1 cellular context compared by ENCODE assay signal in genomic region chr9:33263131-33263935, GRCh38.
TF ChIP-seq lines count a peak whose summit lies in the region.

No MANE protein-coding gene starts in this region.

TF ChIP-seq in HepG2, 621 proteins besides CTCF, POLR2A, EP300 and RAD21 (continued from another document and continues in another):
- TF ChIP-seq AHDC1 (CRISPR knock-in tag; IDR thresholded peaks at IDR 0.05; ENCODE audit: borderline replicate concordance): 0 out of 2 replicates have a peak, but pooled peaks have one; percentile 10
- peak; percentile 30; the same call in 1 of the 2 replicates for TF ChIP-seq ZNF709 (CRISPR knock-in tag; IDR thresholded peaks at IDR 0.05)
- TF ChIP-seq BRD4 (CRISPR knock-in tag; IDR thresholded peaks at IDR 0.05): peak; percentile 11; the same call in 1 of the 2 replicates
- TF ChIP-seq ZNF337 (CRISPR knock-in tag; IDR thresholded peaks at IDR 0.05; ENCODE audit: borderline replicate concordance, low read depth): no peak
- TF ChIP-seq HMGXB4 (CRISPR knock-in tag; IDR thresholded peaks at IDR 0.05; ENCODE audit: borderline replicate concordance in 1 of 2, low read depth in 1 of 2): no peak; a peak in 1 of 4 replicates
- peak; percentile 20; the same call in 1 of the 2 replicates for TF ChIP-seq ZNF572 (CRISPR knock-in tag; IDR thresholded peaks at IDR 0.05)
- no peak for TF ChIP-seq KLF13 (CRISPR knock-in tag; IDR thresholded peaks at IDR 0.05)
- no peak for TF ChIP-seq ZNF501 (CRISPR knock-in tag; IDR thresholded peaks at IDR 0.05)
- no peak for TF ChIP-seq FOXK1 (CRISPR knock-in tag; IDR thresholded peaks at IDR 0.05; ENCODE audit: borderline replicate concordance, low read depth)
- peak; percentile 98 for TF ChIP-seq ZBTB26 (CRISPR knock-in tag; IDR thresholded peaks at IDR 0.05; ENCODE audit: borderline replicate concordance)
- TF ChIP-seq ZNF616 (CRISPR knock-in tag; IDR thresholded peaks at IDR 0.05; ENCODE audit: low read depth): no peak
- TF ChIP-seq MXD1 (CRISPR knock-in tag; IDR thresholded peaks at IDR 0.05): no peak
- TF ChIP-seq BCL6 (CRISPR knock-in tag; IDR thresholded peaks at IDR 0.05): peak; percentile 79
- TF ChIP-seq GATAD1 (CRISPR knock-in tag; IDR thresholded peaks at IDR 0.05): 0 out of 2 replicates have a peak, but pooled peaks have one; percentile 21
- no peak for TF ChIP-seq ZNF256 (CRISPR knock-in tag; conservative IDR thresholded peaks at IDR 0.05)
- TF ChIP-seq ZBTB43 (CRISPR knock-in tag; conservative IDR thresholded peaks at IDR 0.05): no peak
- TF ChIP-seq NAIF1 (CRISPR knock-in tag; IDR thresholded peaks at IDR 0.05; ENCODE audit: borderline replicate concordance): no peak
- TF ChIP-seq SSRP1 (CRISPR knock-in tag; IDR thresholded peaks at IDR 0.05): no peak
- no peak for TF ChIP-seq NR1H2 (CRISPR knock-in tag; IDR thresholded peaks at IDR 0.05; ENCODE audit: borderline replicate concordance, low read depth)
- no peak for TF ChIP-seq SOX13 (IDR thresholded peaks at IDR 0.05)
- TF ChIP-seq SOX13 (CRISPR knock-in tag; conservative IDR thresholded peaks at IDR 0.05 in 1 of 2, IDR thresholded peaks at IDR 0.05 in 1 of 2): no peak
- no peak for TF ChIP-seq PAX8 (CRISPR knock-in tag; IDR thresholded peaks at IDR 0.05; ENCODE audit: borderline replicate concordance)
- no peak for TF ChIP-seq ZNF652 (CRISPR knock-in tag; IDR thresholded peaks at IDR 0.05; ENCODE audit: borderline replicate concordance, low read depth)
- no peak for TF ChIP-seq DMTF1 (CRISPR knock-in tag; IDR thresholded peaks at IDR 0.05)
- no peak for TF ChIP-seq SETDB1 (CRISPR knock-in tag; IDR thresholded peaks at IDR 0.05; ENCODE audit: borderline replicate concordance)
- TF ChIP-seq NFYB (CRISPR knock-in tag; IDR thresholded peaks at IDR 0.05): no peak
- 0 out of 2 replicates have a peak, but pooled peaks have one; percentile 78 for TF ChIP-seq ZC3H13 (CRISPR knock-in tag; IDR thresholded peaks at IDR 0.05)
- TF ChIP-seq ZNF510 (CRISPR knock-in tag; IDR thresholded peaks at IDR 0.05; ENCODE audit: low read depth): no peak
- no peak for TF ChIP-seq ZFP82 (CRISPR knock-in tag; IDR thresholded peaks at IDR 0.05; ENCODE audit: borderline replicate concordance)
- TF ChIP-seq ZNF737 (CRISPR knock-in tag; IDR thresholded peaks at IDR 0.05; ENCODE audit: borderline replicate concordance): no peak
- TF ChIP-seq PRDM10 (CRISPR knock-in tag; IDR thresholded peaks at IDR 0.05; ENCODE audit: low read depth): no peak
- TF ChIP-seq U2AF1 (optimal IDR thresholded peaks at IDR 0.05; ENCODE audit: low read depth, low read length): no peak
- TF ChIP-seq HNF1B (CRISPR knock-in tag; IDR thresholded peaks at IDR 0.05): no peak
- no peak for TF ChIP-seq SRSF9 (IDR thresholded peaks at IDR 0.05; ENCODE audit: borderline replicate concordance, insufficient read depth, low read depth, low read length, poor library complexity, severe bottlenecking)
- no peak for TF ChIP-seq ZNF460 (CRISPR knock-in tag; IDR thresholded peaks at IDR 0.05; ENCODE audit: borderline replicate concordance)
- no peak for TF ChIP-seq ZNF574 (CRISPR knock-in tag; IDR thresholded peaks at IDR 0.05)
- TF ChIP-seq NR2F6 (IDR thresholded peaks at IDR 0.05): no peak
- TF ChIP-seq NR2F6 (CRISPR knock-in tag; IDR thresholded peaks at IDR 0.05): no peak
- no peak for TF ChIP-seq NFRKB (IDR thresholded peaks at IDR 0.05)
- no peak for TF ChIP-seq ZSCAN21 (CRISPR knock-in tag; IDR thresholded peaks at IDR 0.05; ENCODE audit: borderline replicate concordance)
- TF ChIP-seq MED8 (CRISPR knock-in tag; IDR thresholded peaks at IDR 0.05; ENCODE audit: insufficient replicate concordance): no peak
